Comparison of ENCODE assay signal across 1 cellular context in genomic region chrX:18938710-18939109, GRCh38.
A peak's percentile ranks its signal among the peaks of the same experiment; 100 is the strongest.
TF ChIP-seq lines count a peak whose summit lies in the region.

No MANE protein-coding gene starts in this region.

TF ChIP-seq in HEK293, 187 proteins besides CTCF, POLR2A, EP300 and RAD21 (continued from another document):
- TF ChIP-seq ZNF449 (tag by site-specific recombination; IDR thresholded peaks at IDR 0.05) (no peak), WT1 (tag by site-specific recombination; IDR thresholded peaks at IDR 0.05) (peak; percentile 80), ZNF10 (tag by site-specific recombination; IDR thresholded peaks at IDR 0.05) (peak; percentile 57; the same call in 1 of the 2 replicates), GFI1B (tag by site-specific recombination; IDR thresholded peaks at IDR 0.05) (peak; percentile 75), BCL11B (tag by site-specific recombination; IDR thresholded peaks at IDR 0.05; ENCODE audit: low read depth) (peak; percentile 75; the same call in 1 of the 2 replicates), ZNF530 (tag by site-specific recombination; IDR thresholded peaks at IDR 0.05; ENCODE audit: low read depth) (no peak), RBAK (tag by site-specific recombination; IDR thresholded peaks at IDR 0.05) (no peak), ZFP69B (tag by site-specific recombination; IDR thresholded peaks at IDR 0.05) (peak; percentile 58; the same call in 1 of the 2 replicates), HOXD13 (CRISPR knock-in tag; IDR thresholded peaks at IDR 0.05; ENCODE audit: borderline replicate concordance) (peak; percentile 94), ZNF529 (tag by site-specific recombination; IDR thresholded peaks at IDR 0.05; ENCODE audit: insufficient replicate concordance) (no peak), ZNF133 (tag by site-specific recombination; IDR thresholded peaks at IDR 0.05) (no peak), ZNF394 (tag by site-specific recombination; IDR thresholded peaks at IDR 0.05; ENCODE audit: borderline replicate concordance) (peak; percentile 53; the same call in 1 of the 2 replicates), KLF1 (tag by site-specific recombination; IDR thresholded peaks at IDR 0.05) (no peak), KLF17 (tag by site-specific recombination; IDR thresholded peaks at IDR 0.05) (no peak), ZNF677 (tag by site-specific recombination; IDR thresholded peaks at IDR 0.05) (0 out of 2 replicates have a peak, but pooled peaks have one; percentile 1), IKZF3 (tag by site-specific recombination; IDR thresholded peaks at IDR 0.05) (peak; percentile 85), ZNF274 (IDR thresholded peaks at IDR 0.05; ENCODE audit: low read length) (no peak), ZNF274 (tag by site-specific recombination; IDR thresholded peaks at IDR 0.05; ENCODE audit: borderline replicate concordance) (no peak), ZNF571 (tag by site-specific recombination; IDR thresholded peaks at IDR 0.05) (no peak), GLI4 (tag by site-specific recombination; IDR thresholded peaks at IDR 0.05) (no peak), ZNF548 (tag by site-specific recombination; IDR thresholded peaks at IDR 0.05) (no peak), ZNF2 (tag by site-specific recombination; IDR thresholded peaks at IDR 0.05) (peak; percentile 39; the same call in 1 of the 2 replicates), ZNF423 (tag by site-specific recombination; IDR thresholded peaks at IDR 0.05) (0 out of 2 replicates have a peak, but pooled peaks have one; percentile 58), ZFP3 (tag by site-specific recombination; IDR thresholded peaks at IDR 0.05; ENCODE audit: low read depth) (no peak), TCF7L2 (IDR thresholded peaks at IDR 0.05; ENCODE audit: borderline replicate concordance, low read depth, low read length) (peak; percentile 97), SP7 (tag by site-specific recombination; IDR thresholded peaks at IDR 0.05) (peak; percentile 86), GLI2 (tag by site-specific recombination; IDR thresholded peaks at IDR 0.05; ENCODE audit: borderline replicate concordance, low read depth) (peak; percentile 95), ZNF654 (tag by site-specific recombination; IDR thresholded peaks at IDR 0.05; ENCODE audit: low read depth) (peak; percentile 9; the same call in 1 of the 2 replicates), TRIM28 (IDR thresholded peaks at IDR 0.05; ENCODE audit: borderline replicate concordance, low read length) (peak; percentile 64; the same call in 1 of the 2 replicates)
TF ChIP-seq in HEK293: peak in this region for 66.
